ENCODE assay signal across 16 cellular contexts in the genomic region with DNA sequence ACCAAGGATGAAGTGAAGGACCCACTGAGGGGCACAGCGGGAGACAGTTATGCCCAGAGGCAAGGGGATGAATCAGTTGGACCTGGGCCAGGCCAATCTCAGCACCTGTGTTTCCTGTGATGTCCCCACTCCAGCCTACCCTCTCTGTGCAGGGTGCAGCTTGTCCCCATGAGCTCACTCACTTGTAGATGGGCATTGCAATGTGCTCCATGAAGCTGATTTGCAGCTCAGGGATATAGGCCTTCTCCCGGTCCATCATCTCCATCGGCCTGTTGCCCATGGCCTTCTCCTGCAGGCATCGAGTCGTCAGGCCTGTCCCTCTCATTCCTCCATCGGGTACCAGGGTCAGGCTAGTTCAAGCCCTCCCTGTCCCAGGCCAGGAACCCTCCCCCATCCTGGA.
A peak's percentile ranks its signal among the peaks of the same experiment; 100 is the strongest.
DNase-seq lines count a peak whose midpoint lies in the region; ATAC-seq and TF ChIP-seq lines count a peak whose summit lies in the region.
"Had no signal": no experiment of that assay in that cellular context is flagged by ENCODE, and none has a peak within 500 bp of the region (broad histone marks: within the 10 kb centered on the region; RNA-seq: fewer than 3 reads in every experiment).

No MANE protein-coding gene starts in this region.

- H3K4me3 ChIP-seq in BE2C (ENCODE audit: low read depth, low read length), result no peak overlapping the region
- H3K4me3 ChIP-seq: BLaER1, GM23248, K562 had no signal

- H3K36me3 ChIP-seq in BE2C, result peaks cover 66% of the 10 kb centered on the region
- H3K36me3 ChIP-seq: BLaER1 had no signal

- H3K9me3 Mint-ChIP-seq in activated B cell treated with CpG ODN at 0.5 μM for 24 hours, result no peaks in the 10 kb centered on the region
- H3K9me3 Mint-ChIP-seq: CD8-positive, alpha-beta memory T cell had no signal

- ATAC-seq in activated B cell treated with CpG ODN at 0.5 μM for 24 hours (ENCODE audit: low read depth) (no peak), sciatic nerve (no peak), GM19467 (IDR thresholded peaks at IDR 0.05; ENCODE audit: unreplicated experiment) (no peak)
- ATAC-seq: K562 had no signal

- H3K4me3 Mint-ChIP-seq in activated B cell treated with CpG ODN at 0.5 μM for 24 hours, result no peak overlapping the region
- H3K4me3 Mint-ChIP-seq: CD8-positive, alpha-beta memory T cell had no signal

- H3K27me3 ChIP-seq in BE2C, result no peaks in the 10 kb centered on the region
- H3K27me3 ChIP-seq: BLaER1 had no signal

- intact Hi-C loops in activated B cell treated with CpG ODN at 0.5 μM for 24 hours (cut with micrococcal nuclease) (no loop called here), sciatic nerve (cut with DNase I) (no loop called here)

- no peak overlapping the region for H3K27ac Mint-ChIP-seq in activated B cell treated with CpG ODN at 0.5 μM for 24 hours

- TF ChIP-seq CTCF in BE2C (IDR thresholded peaks at IDR 0.05; ENCODE audit: low read depth, low read length), result no peak
- TF ChIP-seq CTCF in activated B cell treated with CpG ODN at 0.5 μM for 24 hours (IDR thresholded peaks at IDR 0.05), result no peak

- POLR2A ChIA-PET in activated B cell treated with CpG ODN at 0.5 μM for 24 hours (lab: Charles Lee), result no interaction called here

- H3K27me3 Mint-ChIP-seq in activated B cell treated with CpG ODN at 0.5 μM for 24 hours, result peaks cover 16% of the 10 kb centered on the region

- CTCF ChIA-PET in activated B cell treated with CpG ODN at 0.5 μM for 24 hours (lab: Charles Lee), result no interaction called here

- H3K36me3 Mint-ChIP-seq in activated B cell treated with CpG ODN at 0.5 μM for 24 hours (ENCODE audit: low read depth), result no peaks in the 10 kb centered on the region
- H3K36me3 Mint-ChIP-seq: CD8-positive, alpha-beta memory T cell had no signal

- DNase-seq in activated effector memory CD4-positive, alpha-beta T cell treated with anti-CD3 and anti-CD28 coated beads, Interleukin-2, amount 50 U/mL, for 16 hours, result peak; percentile 58
- DNase-seq in activated effector memory CD4-positive, alpha-beta T cell treated with Interleukin-2 at 50 U/mL for 16 hours, result no peak
- DNase-seq in BE2C, result peak; percentile 2
- DNase-seq in activated B cell treated with CpG ODN at 0.5 μM for 24 hours, result peak; percentile 8
- DNase-seq in sciatic nerve (ENCODE audit: low spot score), result peak; percentile 45
- DNase-seq in NCI-H2029 (lab: John Stamatoyannopoulos, UW), result no peak
- DNase-seq in NCI-H2107 (lab: John Stamatoyannopoulos, UW), result no peak
- DNase-seq: DMS79, GM23248, NCI-H187, NCI-H2171, NCI-H446 had no signal

- peaks cover 6% of the 10 kb centered on the region for H3K4me1 Mint-ChIP-seq in activated B cell treated with CpG ODN at 0.5 μM for 24 hours

- no peaks in the 10 kb centered on the region for H3K9me3 ChIP-seq in BE2C
- H3K9me3 ChIP-seq: BLaER1 had no signal

- H3K4me1 ChIP-seq in BE2C, result peaks cover 7% of the 10 kb centered on the region

Comparison
In these comparisons a context has a peak if more than half of its experiments do, and no peak if none do; other contexts are left out.
1. DNase-seq: peak in activated effector memory CD4-positive, alpha-beta T cell treated with anti-CD3 and anti-CD28 coated beads, Interleukin-2, amount 50 U/mL, for 16 hours (single experiment), BE2C (single experiment), activated B cell treated with CpG ODN at 0.5 μM for 24 hours (single experiment) and sciatic nerve (single experiment); none in activated effector memory CD4-positive, alpha-beta T cell treated with Interleukin-2 at 50 U/mL for 16 hours (single experiment), NCI-H2029 (single experiment) and NCI-H2107 (single experiment).